ENCODE assay signal across 34 cellular contexts in genomic region chr4:156328882-156329281, GRCh38.
"Had no signal": no experiment of that assay in that cellular context is flagged by ENCODE, and none has a peak within 500 bp of the region (broad histone marks: within the 10 kb centered on the region; RNA-seq: fewer than 3 reads in every experiment).

No MANE protein-coding gene starts in this region.

- H3K9me3 ChIP-seq: adrenal gland, body of pancreas, esophagus muscularis mucosa, gastroesophageal sphincter, heart right ventricle had no signal

- DNase-seq: activated CD4-positive, alpha-beta memory T cell treated with anti-CD3 and anti-CD28 coated beads, Interleukin-2, amount 10 ng/mL, durations not matched to agents 7 days and 5 days; activated CD4-positive, alpha-beta T cell treated with anti-CD3 and anti-CD28 coated beads for 1 hour; activated CD4-positive, alpha-beta T cell treated with anti-CD3 and anti-CD28 coated beads for 4 hours; activated CD4-positive, alpha-beta T cell treated with anti-CD3 and anti-CD28 coated beads, Interleukin-2, amount 10 ng/mL, durations not matched to agents 7 days and 5 days; activated CD4-positive, alpha-beta T cell treated with anti-CD3 and anti-CD28 coated beads, Interleukin-2, amount 50 U/mL, for 4 hours; activated CD8-positive, alpha-beta memory T cell treated with anti-CD3 and anti-CD28 coated beads, Interleukin-2, amount 50 U/mL, for 48 hours; activated effector memory CD4-positive, alpha-beta T cell treated with Interleukin-2 at 50 U/mL for 16 hours; activated gamma-delta T cell treated with Interleukin-2 at 50 U/mL for 16 hours; activated naive CD4-positive, alpha-beta T cell treated with anti-CD3 and anti-CD28 coated beads, Interleukin-2, amount 50 U/mL, for 16 hours; activated naive CD4-positive, alpha-beta T cell treated with Interleukin-2 at 50 U/mL for 16 hours; activated naive CD8-positive, alpha-beta T cell treated with anti-CD3 and anti-CD28 coated beads, Interleukin-2, amount 50 U/mL, for 24 hours; activated T-cell treated with anti-CD3 and anti-CD28 coated beads for 4 hours; activated T-cell treated with anti-CD3 and anti-CD28 coated beads, Interleukin-2, amount 50 U/mL, for 24 hours; adrenal gland; amygdala; aorta; body of pancreas; caudate nucleus; cortex of kidney; dermis blood vessel endothelial cell; effector CD4-positive, alpha-beta T cell; effector memory CD8-positive, alpha-beta T cell; erythroblast; foreskin melanocyte; heart right ventricle; T-helper 2 cell had no signal

- H3K4me2 ChIP-seq: hepatocyte had no signal

- H3K27ac ChIP-seq: adrenal gland, body of pancreas, esophagus muscularis mucosa, gastroesophageal sphincter, heart right ventricle, hepatocyte, VCaP had no signal

- H3K79me2 ChIP-seq: hepatocyte had no signal

- H3K4me1 Mint-ChIP-seq: activated CD4-positive, alpha-beta memory T cell treated with anti-CD3 and anti-CD28 coated beads, Interleukin-2, amount 10 ng/mL, durations not matched to agents 7 days and 5 days; activated CD4-positive, alpha-beta T cell treated with anti-CD3 and anti-CD28 coated beads, Interleukin-2, amount 10 ng/mL, durations not matched to agents 7 days and 5 days; activated naive CD8-positive, alpha-beta T cell treated with anti-CD3 and anti-CD28 coated beads, Interleukin-2, amount 50 U/mL, for 24 hours; activated T-helper 17 cell treated with anti-CD3 and anti-CD28 coated beads, Interleukin-2, amount 50 U/mL, for 72 hours had no signal

- H3K27me3 Mint-ChIP-seq: activated CD4-positive, alpha-beta memory T cell treated with anti-CD3 and anti-CD28 coated beads, Interleukin-2, amount 10 ng/mL, durations not matched to agents 7 days and 5 days; activated CD4-positive, alpha-beta T cell treated with anti-CD3 and anti-CD28 coated beads, Interleukin-2, amount 10 ng/mL, durations not matched to agents 7 days and 5 days; activated naive CD8-positive, alpha-beta T cell; activated naive CD8-positive, alpha-beta T cell treated with anti-CD3 and anti-CD28 coated beads, Interleukin-2, amount 50 U/mL, for 24 hours; activated T-cell treated with anti-CD3 and anti-CD28 coated beads, Interleukin-2, amount 50 U/mL, for 24 hours; activated T-helper 17 cell treated with anti-CD3 and anti-CD28 coated beads, Interleukin-2, amount 50 U/mL, for 72 hours; effector memory CD8-positive, alpha-beta T cell had no signal

- H3K4me3 Mint-ChIP-seq: activated CD4-positive, alpha-beta memory T cell treated with anti-CD3 and anti-CD28 coated beads, Interleukin-2, amount 10 ng/mL, durations not matched to agents 7 days and 5 days; activated CD4-positive, alpha-beta T cell treated with anti-CD3 and anti-CD28 coated beads, Interleukin-2, amount 10 ng/mL, durations not matched to agents 7 days and 5 days; activated naive CD8-positive, alpha-beta T cell; activated naive CD8-positive, alpha-beta T cell treated with anti-CD3 and anti-CD28 coated beads, Interleukin-2, amount 50 U/mL, for 24 hours; activated T-cell treated with anti-CD3 and anti-CD28 coated beads, Interleukin-2, amount 50 U/mL, for 24 hours; activated T-helper 17 cell treated with anti-CD3 and anti-CD28 coated beads, Interleukin-2, amount 50 U/mL, for 72 hours; effector memory CD8-positive, alpha-beta T cell; WTC11 had no signal

- H2AFZ ChIP-seq: hepatocyte had no signal

- H3K36me3 ChIP-seq: adrenal gland, esophagus muscularis mucosa, gastroesophageal sphincter, heart right ventricle had no signal

- H3K27ac Mint-ChIP-seq: activated CD4-positive, alpha-beta memory T cell treated with anti-CD3 and anti-CD28 coated beads, Interleukin-2, amount 10 ng/mL, durations not matched to agents 7 days and 5 days; activated CD4-positive, alpha-beta T cell treated with anti-CD3 and anti-CD28 coated beads, Interleukin-2, amount 10 ng/mL, durations not matched to agents 7 days and 5 days; activated naive CD8-positive, alpha-beta T cell; activated naive CD8-positive, alpha-beta T cell treated with anti-CD3 and anti-CD28 coated beads, Interleukin-2, amount 50 U/mL, for 24 hours; activated T-cell treated with anti-CD3 and anti-CD28 coated beads, Interleukin-2, amount 50 U/mL, for 24 hours; activated T-helper 17 cell treated with anti-CD3 and anti-CD28 coated beads, Interleukin-2, amount 50 U/mL, for 72 hours; effector memory CD8-positive, alpha-beta T cell; WTC11 had no signal

- H3K9me3 Mint-ChIP-seq: activated CD4-positive, alpha-beta memory T cell treated with anti-CD3 and anti-CD28 coated beads, Interleukin-2, amount 10 ng/mL, durations not matched to agents 7 days and 5 days; activated CD4-positive, alpha-beta T cell treated with anti-CD3 and anti-CD28 coated beads, Interleukin-2, amount 10 ng/mL, durations not matched to agents 7 days and 5 days; activated naive CD8-positive, alpha-beta T cell treated with anti-CD3 and anti-CD28 coated beads, Interleukin-2, amount 50 U/mL, for 24 hours; activated T-cell treated with anti-CD3 and anti-CD28 coated beads, Interleukin-2, amount 50 U/mL, for 24 hours; WTC11 had no signal

- H3K27me3 ChIP-seq: adrenal gland, body of pancreas, esophagus muscularis mucosa, gastroesophageal sphincter, heart right ventricle, hepatocyte had no signal

- H3K4me3 ChIP-seq: adrenal gland, body of pancreas, esophagus muscularis mucosa, gastroesophageal sphincter, heart right ventricle, hepatocyte had no signal

- H3K4me1 ChIP-seq: adrenal gland, body of pancreas, esophagus muscularis mucosa, gastroesophageal sphincter, heart right ventricle had no signal

- ATAC-seq: activated naive CD8-positive, alpha-beta T cell treated with anti-CD3 and anti-CD28 coated beads, Interleukin-2, amount 50 U/mL, for 24 hours; activated T-helper 17 cell treated with anti-CD3 and anti-CD28 coated beads, Interleukin-2, amount 50 U/mL, for 72 hours; body of pancreas; effector memory CD8-positive, alpha-beta T cell; gastroesophageal sphincter; heart right ventricle; WTC11 had no signal

- H3K36me3 Mint-ChIP-seq: activated naive CD8-positive, alpha-beta T cell; WTC11 had no signal

- FAIRE-seq: colon had no signal
